ENCODE assay signal across 21 cellular contexts in genomic region chr1:77081834-77082233, GRCh38.
DNase-seq lines count a peak whose midpoint lies in the region; ATAC-seq and TF ChIP-seq lines count a peak whose summit lies in the region.
"Had no signal": no experiment of that assay in that cellular context is flagged by ENCODE, and none has a peak within 500 bp of the region (broad histone marks: within the 10 kb centered on the region; RNA-seq: fewer than 3 reads in every experiment).

No MANE protein-coding gene starts in this region.

- no CpG with 5 or more reads among the region's 4 CpGs for WGBS in H9 (ENCODE audit: extremely low coverage, insufficient read length, low lambda C conversion rate)

- H2BK15ac ChIP-seq in H9 (ENCODE audit: low read depth, low read length): no peak overlapping the region

- H4K91ac ChIP-seq in H9 (ENCODE audit: insufficient read length, low read depth, low read length): no peak overlapping the region

- H3K4me3 Mint-ChIP-seq in H9 (no peak overlapping the region), nephron (no peak overlapping the region)
- H3K4me3 Mint-ChIP-seq in activated naive CD8-positive, alpha-beta T cell treated with anti-CD3 and anti-CD28 coated beads, Interleukin-2, amount 50 U/mL, for 24 hours: no peak overlapping the region

- no peak overlapping the region for H3K4me3 ChIP-seq in NT2/D1 (ENCODE audit: insufficient read length, low read depth)
- H3K4me3 ChIP-seq in MM.1S (ENCODE audit: low read length): no peak overlapping the region
- H3K4me3 ChIP-seq: MG63, SK-N-MC had no signal

- H3K9me3 Mint-ChIP-seq in H9 (no peaks in the 10 kb centered on the region), nephron (no peaks in the 10 kb centered on the region)
- H3K9me3 Mint-ChIP-seq in activated naive CD8-positive, alpha-beta T cell treated with anti-CD3 and anti-CD28 coated beads, Interleukin-2, amount 50 U/mL, for 24 hours: no peaks in the 10 kb centered on the region

- H3K27me3 Mint-ChIP-seq in H9 (ENCODE audit: low read depth): no peaks in the 10 kb centered on the region
- H3K27me3 Mint-ChIP-seq in nephron (ENCODE audit: low read depth): no peaks in the 10 kb centered on the region
- H3K27me3 Mint-ChIP-seq in activated naive CD8-positive, alpha-beta T cell treated with anti-CD3 and anti-CD28 coated beads, Interleukin-2, amount 50 U/mL, for 24 hours: no peaks in the 10 kb centered on the region

- H2AK5ac ChIP-seq in H9 (ENCODE audit: insufficient read length, low read length): no peak overlapping the region

- H3K4me1 Mint-ChIP-seq in H9 (peaks cover 35 to 39% of the 10 kb centered on the region in 2 experiments), nephron (peaks cover 13% of the 10 kb centered on the region)
- no peaks in the 10 kb centered on the region for H3K4me1 Mint-ChIP-seq in activated naive CD8-positive, alpha-beta T cell treated with anti-CD3 and anti-CD28 coated beads, Interleukin-2, amount 50 U/mL, for 24 hours

- H3K9ac ChIP-seq in H9 (ENCODE audit: extremely low read depth, insufficient read length, low read length) (no peak overlapping the region), NT2/D1 (ENCODE audit: insufficient read length, low read depth) (no peak overlapping the region), MM.1S (ENCODE audit: low read length) (no peak overlapping the region)

- no peak overlapping the region for H2BK20ac ChIP-seq in H9 (ENCODE audit: low read depth, low read length, poor library complexity, severe bottlenecking)

- H3F3A ChIP-seq in MM.1S (ENCODE audit: insufficient read depth, low read length): no peaks in the 10 kb centered on the region

- TF ChIP-seq CTCF in H9 (conservative IDR thresholded peaks at IDR 0.05) (no peak), nephron (IDR thresholded peaks at IDR 0.05; ENCODE audit: unreplicated experiment in 3 of 3) (no peak), MM.1S (IDR thresholded peaks at IDR 0.05; ENCODE audit: low read length) (no peak)

- no peaks in the 10 kb centered on the region for H3K36me3 ChIP-seq in NT2/D1 (ENCODE audit: insufficient read depth, insufficient read length, low read length)
- H3K36me3 ChIP-seq in MM.1S (replicated peaks; ENCODE audit: insufficient read depth, low read length): no peaks in the 10 kb centered on the region
- H3K36me3 ChIP-seq: BE2C, MG63 had no signal

- H3K27me3 ChIP-seq in H9 (ENCODE audit: insufficient read depth, low read length) (no peaks in the 10 kb centered on the region), NT2/D1 (ENCODE audit: insufficient read depth, insufficient read length) (no peaks in the 10 kb centered on the region), MM.1S (replicated peaks; ENCODE audit: insufficient read depth, low read length) (no peaks in the 10 kb centered on the region)
- H3K27me3 ChIP-seq: BE2C, MG63 had no signal

- H2AFZ ChIP-seq in H9 (ENCODE audit: low read length) (no peak overlapping the region), MM.1S (ENCODE audit: low read length) (no peak overlapping the region)

- H3K14ac ChIP-seq in H9 (ENCODE audit: insufficient read depth, low read length): no peak overlapping the region

- H3K79me1 ChIP-seq in H9 (ENCODE audit: insufficient read depth, low read depth, low read length, poor library complexity, severe bottlenecking): no peaks in the 10 kb centered on the region

- H3K79me2 ChIP-seq in H9 (ENCODE audit: insufficient read depth, low read length) (no peaks in the 10 kb centered on the region), MM.1S (ENCODE audit: low read length) (no peaks in the 10 kb centered on the region)

- no peak overlapping the region for H3K23ac ChIP-seq in H9 (ENCODE audit: insufficient read length, low read depth, low read length)

- peak; percentile 17 for DNase-seq in ELF-1 (ENCODE audit: low read depth, low spot score)
- DNase-seq in H9: no peak
- peak; percentile 27 for DNase-seq in NT2/D1 (ENCODE audit: low read depth, low spot score)
- no peak for DNase-seq in MV-4-11 (lab: John Stamatoyannopoulos, UW)
- no peak for DNase-seq in MM.1S
- DNase-seq in activated naive CD8-positive, alpha-beta T cell treated with anti-CD3 and anti-CD28 coated beads, Interleukin-2, amount 50 U/mL, for 24 hours: no peak
- DNase-seq: BE2C, DMS53, GF-D8, GOT3, MG63, NCI-H1092, NCI-H1436, NCI-H2029 treated with DMSO at 0.1 percent for 48 hours, NCI-H2171, NCI-H446, NCI-H526, PC-3, SHP77 treated with DMSO at 0.1 percent for 48 hours had no signal

- H3K56ac ChIP-seq in H9 (ENCODE audit: insufficient read length, low read depth, low read length): no peak overlapping the region

- H3K4ac ChIP-seq in H9 (ENCODE audit: low read depth, low read length): no peak overlapping the region

- no peak overlapping the region for H3T11ph ChIP-seq in H9 (ENCODE audit: low read length)

- no peaks in the 10 kb centered on the region for H3K23me2 ChIP-seq in H9 (ENCODE audit: insufficient read length, low read depth, low read length, poor library complexity, severe bottlenecking)

- H3K4me2 ChIP-seq in H9 (ENCODE audit: insufficient read depth, insufficient read length, low read length) (no peak overlapping the region), MM.1S (ENCODE audit: low read depth, low read length) (no peak overlapping the region)

- no peak overlapping the region for H2BK12ac ChIP-seq in H9 (ENCODE audit: insufficient read length, low read depth, low read length)

- H3K27ac Mint-ChIP-seq in H9 (peak overlapping the region; percentile 78 to 93 (median 84); a peak in 5 of 7 replicates), nephron (peak overlapping the region in 2 of 3 experiments; percentile 24 to 44)
- H3K27ac Mint-ChIP-seq in activated naive CD8-positive, alpha-beta T cell treated with anti-CD3 and anti-CD28 coated beads, Interleukin-2, amount 50 U/mL, for 24 hours: no peak overlapping the region

- H4K8ac ChIP-seq in H9 (replicated peaks; ENCODE audit: insufficient read length, low read depth, low read length): no peak overlapping the region

- H3K27ac ChIP-seq in H9 (ENCODE audit: insufficient read length, low read depth, low read length) (no peak overlapping the region), MM.1S (ENCODE audit: low read length) (no peak overlapping the region)
- H3K27ac ChIP-seq: SK-N-MC had no signal

- no peak overlapping the region for H2BK5ac ChIP-seq in H9 (ENCODE audit: insufficient read length, low read length)

- no peak overlapping the region for H4K5ac ChIP-seq in H9 (ENCODE audit: insufficient read length, low read depth, low read length)

- H3K4me1 ChIP-seq in H9 (ENCODE audit: insufficient read depth, low read length) (peaks cover 6% of the 10 kb centered on the region; the same call in 1 of the 2 replicates), NT2/D1 (ENCODE audit: insufficient read depth, insufficient read length) (no peaks in the 10 kb centered on the region), MM.1S (ENCODE audit: low read length) (no peaks in the 10 kb centered on the region)
- H3K4me1 ChIP-seq: BE2C had no signal

- H3K36me3 Mint-ChIP-seq in H9 (ENCODE audit: insufficient read depth in 1 of 3, low read depth in 3 of 3) (peaks cover 0 to 2% (median 0%) of the 10 kb centered on the region in 3 experiments; a peak in 3 of 7 replicates), nephron (ENCODE audit: low read depth) (no peaks in the 10 kb centered on the region)
- H3K36me3 Mint-ChIP-seq in activated naive CD8-positive, alpha-beta T cell treated with anti-CD3 and anti-CD28 coated beads, Interleukin-2, amount 50 U/mL, for 24 hours (ENCODE audit: low read depth): no peaks in the 10 kb centered on the region

- H4K20me1 ChIP-seq in H9 (ENCODE audit: control insufficient read depth, insufficient read depth, insufficient read length) (no peaks in the 10 kb centered on the region), MM.1S (ENCODE audit: insufficient read depth, low read length) (no peaks in the 10 kb centered on the region)

- no peaks in the 10 kb centered on the region for H3K9me2 ChIP-seq in MM.1S (replicated peaks; ENCODE audit: insufficient read depth, low read length)

- no peaks in the 10 kb centered on the region for H3K9me3 ChIP-seq in H9 (ENCODE audit: control insufficient read depth, low read depth, low read length)
- no peaks in the 10 kb centered on the region for H3K9me3 ChIP-seq in NT2/D1 (ENCODE audit: insufficient read depth, low read length)
- no peaks in the 10 kb centered on the region for H3K9me3 ChIP-seq in MM.1S (replicated peaks; ENCODE audit: insufficient read depth, low read length)
- H3K9me3 ChIP-seq: BE2C, MG63 had no signal

- no peak overlapping the region for H3K18ac ChIP-seq in H9 (ENCODE audit: insufficient read length, low read depth, low read length)

- H2BK120ac ChIP-seq in H9 (ENCODE audit: low read depth, low read length, poor library complexity, severe bottlenecking): no peak overlapping the region

- no peak for ATAC-seq in activated naive CD8-positive, alpha-beta T cell treated with anti-CD3 and anti-CD28 coated beads, Interleukin-2, amount 50 U/mL, for 24 hours
- ATAC-seq: PC-3 had no signal

Comparison
In these comparisons a context has a peak if more than half of its experiments do, and no peak if none do; other contexts are left out.
1. DNase-seq: peak in ELF-1 (single experiment) and NT2/D1 (single experiment); none in H9 (single experiment), MV-4-11 (single experiment), MM.1S (single experiment) and activated naive CD8-positive, alpha-beta T cell treated with anti-CD3 and anti-CD28 coated beads, Interleukin-2, amount 50 U/mL, for 24 hours (single experiment).